Comparison of ENCODE assay signal across 8 cellular contexts in the genomic region with DNA sequence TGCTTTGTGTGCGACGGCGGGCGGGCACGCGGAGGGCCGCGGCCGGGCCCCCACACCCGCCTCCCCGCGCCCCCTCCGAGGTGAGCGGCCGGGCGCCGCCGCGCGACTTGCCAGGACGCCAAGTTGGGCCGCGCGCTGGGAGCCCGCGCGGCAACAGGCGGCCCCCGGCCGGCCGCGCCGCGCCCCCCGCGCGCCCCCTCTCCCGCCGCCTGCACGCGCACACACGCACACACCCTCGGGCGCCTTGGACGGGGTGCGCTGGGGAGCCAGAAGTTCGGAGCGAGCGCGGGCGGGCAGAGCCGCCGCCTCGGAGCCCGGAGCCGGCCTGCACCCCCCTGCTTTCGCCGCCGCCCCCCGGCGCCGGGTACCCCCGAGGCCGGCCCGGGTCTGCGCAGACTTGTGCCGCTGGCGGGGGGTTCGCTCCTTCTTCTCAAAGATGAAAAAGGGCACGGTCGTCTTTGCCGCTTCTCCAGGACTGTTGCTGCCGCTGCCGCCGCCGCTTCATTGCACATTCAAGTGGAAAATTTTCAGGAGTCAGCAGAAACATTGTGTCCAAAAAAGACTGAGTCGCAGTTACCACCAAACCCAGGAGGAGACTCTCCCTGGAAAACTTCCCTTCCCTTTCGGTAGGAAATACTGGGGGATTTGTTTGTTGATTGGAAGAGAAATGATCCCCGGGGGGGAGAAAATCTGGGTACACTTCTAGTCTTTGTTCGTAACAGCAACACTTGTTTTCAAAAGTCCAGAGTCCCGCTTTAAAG. TPM values are rescaled to one million over a fixed set of nuclear protein-coding genes. Genes with fewer than 3 reads are reported as not detected.
DNase-seq lines count a peak whose midpoint lies in the region; ATAC-seq and TF ChIP-seq lines count a peak whose summit lies in the region.

No MANE protein-coding gene starts in this region.

- H3K9me3 Mint-ChIP-seq in CD4-positive, CD25-positive, alpha-beta regulatory T cell: peaks cover 0 to 2% (median 0%) of the 10 kb centered on the region in 7 donors
- H3K9me3 Mint-ChIP-seq in HFFc6: no peaks in the 10 kb centered on the region
- H3K9me3 Mint-ChIP-seq in T-helper 2 cell treated with Interferon-gamma antibody and Interleukin-4, amounts not matched to agents 5 μg/mL and 100 μg/mL, for 36 hours: no peaks in the 10 kb centered on the region
- peaks cover 0 to 31% (median 2%) of the 10 kb centered on the region in 11 donors for H3K9me3 Mint-ChIP-seq in naive thymus-derived CD4-positive, alpha-beta T cell

- intact Hi-C loops in naive thymus-derived CD4-positive, alpha-beta T cell (cut with micrococcal nuclease): loop anchor here (2.0 to 10.0 kb wide), 5 partner anchors 42 to 790 kb away; partner anchors contain the start of genes BTBD10 (in 1 of the 2) and MICAL2 (in 1 of the 2)

- peaks cover 8 to 19% (median 14%) of the 10 kb centered on the region in 4 donors for H3K4me1 Mint-ChIP-seq in CD4-positive, CD25-positive, alpha-beta regulatory T cell
- H3K4me1 Mint-ChIP-seq in HFFc6 (ENCODE audit: low read depth): peaks cover 56% of the 10 kb centered on the region
- H3K4me1 Mint-ChIP-seq in T-helper 2 cell treated with Interferon-gamma antibody and Interleukin-4, amounts not matched to agents 5 μg/mL and 100 μg/mL, for 36 hours (ENCODE audit: low read depth): peaks cover 4% of the 10 kb centered on the region
- peaks cover 6 to 26% (median 10%) of the 10 kb centered on the region in 7 donors for H3K4me1 Mint-ChIP-seq in naive thymus-derived CD4-positive, alpha-beta T cell

- H3K36me3 ChIP-seq in CD4-positive, CD25-positive, alpha-beta regulatory T cell (ENCODE audit: control insufficient read depth, insufficient read depth, low read length): no peaks in the 10 kb centered on the region
- H3K36me3 ChIP-seq in naive thymus-derived CD4-positive, alpha-beta T cell (ENCODE audit: control insufficient read depth in 2 of 3, insufficient read depth in 3 of 3, low read length in 3 of 3): no peaks in the 10 kb centered on the region

- H3K4me1 ChIP-seq in CD4-positive, CD25-positive, alpha-beta regulatory T cell (ENCODE audit: control insufficient read depth, insufficient read depth, low read length, poor library complexity, severe bottlenecking): peaks cover 10% of the 10 kb centered on the region
- peaks cover 5 to 6% of the 10 kb centered on the region in 2 donors for H3K4me1 ChIP-seq in naive thymus-derived CD4-positive, alpha-beta T cell (ENCODE audit: control insufficient read depth in 2 of 2, insufficient read depth in 2 of 2, low read length in 2 of 2)

- H3K27me3 Mint-ChIP-seq in CD4-positive, CD25-positive, alpha-beta regulatory T cell: peaks cover 74% of the 10 kb centered on the region
- H3K27me3 Mint-ChIP-seq in HFFc6 (ENCODE audit: insufficient read depth): peaks cover 3% of the 10 kb centered on the region
- peaks cover 65% of the 10 kb centered on the region for H3K27me3 Mint-ChIP-seq in T-helper 2 cell treated with Interferon-gamma antibody and Interleukin-4, amounts not matched to agents 5 μg/mL and 100 μg/mL, for 36 hours (ENCODE audit: low read depth)
- H3K27me3 Mint-ChIP-seq in naive thymus-derived CD4-positive, alpha-beta T cell: peaks cover 74 to 80% (median 76%) of the 10 kb centered on the region in 5 donors

- ATAC-seq in CD4-positive, CD25-positive, alpha-beta regulatory T cell (ENCODE audit: low read depth in 2 of 2): no peak
- no peak for ATAC-seq in naive thymus-derived CD4-positive, alpha-beta T cell
- no peak for ATAC-seq in HG02759 (IDR thresholded peaks at IDR 0.05; ENCODE audit: unreplicated experiment)

- H3K27ac Mint-ChIP-seq in CD4-positive, CD25-positive, alpha-beta regulatory T cell: peak overlapping the region in 1 of 3 donors; percentile 32
- H3K27ac Mint-ChIP-seq in HFFc6: peak overlapping the region; percentile 78
- peak overlapping the region; percentile 41 for H3K27ac Mint-ChIP-seq in T-helper 2 cell treated with Interferon-gamma antibody and Interleukin-4, amounts not matched to agents 5 μg/mL and 100 μg/mL, for 36 hours
- H3K27ac Mint-ChIP-seq in naive thymus-derived CD4-positive, alpha-beta T cell: peak overlapping the region in 3 of 9 donors; percentile 38 to 56 (median 51)

- H3K27me3 ChIP-seq in CD4-positive, CD25-positive, alpha-beta regulatory T cell (ENCODE audit: control insufficient read depth, insufficient read depth, low read length): peaks cover 59% of the 10 kb centered on the region
- H3K27me3 ChIP-seq in naive thymus-derived CD4-positive, alpha-beta T cell (ENCODE audit: control insufficient read depth in 2 of 2, insufficient read depth in 2 of 2, low read length in 2 of 2): peaks cover 5 to 53% of the 10 kb centered on the region in 2 donors

- DNase-seq in CD4-positive, CD25-positive, alpha-beta regulatory T cell: peak in 1 of 3 donors; percentile 2
- DNase-seq in HFFc6 (no peak), fibroblast of mammary gland (ENCODE audit: low read depth) (no peak), AG08396 (ENCODE audit: low spot score) (no peak), SKM-1 treated with dmso at 0.1 percent for 144 hours (lab: John Stamatoyannopoulos, UW; ENCODE audit: unreplicated experiment) (no peak)
- no peak for DNase-seq in T-helper 2 cell treated with Interferon-gamma antibody and Interleukin-4, amounts not matched to agents 5 μg/mL and 100 μg/mL, for 36 hours (ENCODE audit: low spot score)
- DNase-seq in naive thymus-derived CD4-positive, alpha-beta T cell: peak in 3 of 9 donors; percentile 20 to 23 (median 22)

- no peak overlapping the region for H3K4me3 ChIP-seq in CD4-positive, CD25-positive, alpha-beta regulatory T cell (ENCODE audit: low read depth, low read length)
- peak overlapping the region; percentile 87 for H3K4me3 ChIP-seq in fibroblast of mammary gland (ENCODE audit: control insufficient read depth, low read depth, low read length)
- H3K4me3 ChIP-seq in naive thymus-derived CD4-positive, alpha-beta T cell (ENCODE audit: low read length): no peak overlapping the region

- H3K36me3 Mint-ChIP-seq in CD4-positive, CD25-positive, alpha-beta regulatory T cell: no peaks in the 10 kb centered on the region
- peaks cover 36% of the 10 kb centered on the region for H3K36me3 Mint-ChIP-seq in HFFc6 (ENCODE audit: low read depth)
- no peaks in the 10 kb centered on the region for H3K36me3 Mint-ChIP-seq in T-helper 2 cell treated with Interferon-gamma antibody and Interleukin-4, amounts not matched to agents 5 μg/mL and 100 μg/mL, for 36 hours (ENCODE audit: low read depth)
- H3K36me3 Mint-ChIP-seq in naive thymus-derived CD4-positive, alpha-beta T cell: peaks cover 0 to 4% (median 0%) of the 10 kb centered on the region in 5 donors

- POLR2A ChIA-PET in naive thymus-derived CD4-positive, alpha-beta T cell (lab: Charles Lee): no interaction called here

- TF ChIP-seq CTCF in HFFc6 (IDR thresholded peaks at IDR 0.05) (no peak), fibroblast of mammary gland (conservative IDR thresholded peaks at IDR 0.05; ENCODE audit: control insufficient read depth, insufficient read depth, low read depth, low read length) (no peak)

- peak overlapping the region; percentile 74 to 93 (median 80) for H3K4me3 Mint-ChIP-seq in CD4-positive, CD25-positive, alpha-beta regulatory T cell
- H3K4me3 Mint-ChIP-seq in HFFc6: peak overlapping the region; percentile 97
- peak overlapping the region; percentile 69 for H3K4me3 Mint-ChIP-seq in T-helper 2 cell treated with Interferon-gamma antibody and Interleukin-4, amounts not matched to agents 5 μg/mL and 100 μg/mL, for 36 hours
- peak overlapping the region; percentile 49 to 83 (median 70) for H3K4me3 Mint-ChIP-seq in naive thymus-derived CD4-positive, alpha-beta T cell

- H3K27ac ChIP-seq in CD4-positive, CD25-positive, alpha-beta regulatory T cell (ENCODE audit: insufficient read depth, low read length, poor library complexity, severe bottlenecking): no peak overlapping the region
- H3K27ac ChIP-seq in naive thymus-derived CD4-positive, alpha-beta T cell (ENCODE audit: low read depth, low read length): no peak overlapping the region

- H3K9me3 ChIP-seq in CD4-positive, CD25-positive, alpha-beta regulatory T cell (ENCODE audit: control insufficient read depth in 2 of 2, low read length in 2 of 2): no peaks in the 10 kb centered on the region
- no peaks in the 10 kb centered on the region for H3K9me3 ChIP-seq in naive thymus-derived CD4-positive, alpha-beta T cell (ENCODE audit: control insufficient read depth in 2 of 3, low read length in 3 of 3)

- CTCF ChIA-PET in naive thymus-derived CD4-positive, alpha-beta T cell (lab: Charles Lee): no interaction called here

RNA-seq across cellular contexts. Expression of gene TEAD1, which starts 0.9 kb away (rescaled TPM):
- total RNA-seq in CD4-positive, CD25-positive, alpha-beta regulatory T cell: 0.30 TPM
- not detected for polyA plus RNA-seq in CD4-positive, CD25-positive, alpha-beta regulatory T cell
- total RNA-seq in HFFc6 (2021; fragmentation: NEBNext Ultra II Directional; extraction: Animal tissue kit (Norgen Biotek cat#: 25700)): 100 to 1,000 TPM; 218 to 252 (median 227) TPM
- total RNA-seq in naive thymus-derived CD4-positive, alpha-beta T cell: under 1 TPM in 2 of 5 experiments, not detected in 3; 0.07 to 0.22 TPM
- polyA plus RNA-seq in naive thymus-derived CD4-positive, alpha-beta T cell: under 1 TPM in 1 of 2 donors, not detected in 1; 0.02 TPM

Comparison
In these comparisons a context has a peak if more than half of its experiments do, and no peak if none do; other contexts are left out.
1. RNA of gene TEAD1, which starts 0.9 kb away (total RNA-seq): 218 to 252 TPM in HFFc6; 0.30 TPM in CD4-positive, CD25-positive, alpha-beta regulatory T cell (single experiment) and 0.07 to 0.22 TPM in naive thymus-derived CD4-positive, alpha-beta T cell; every median in the first group is over 100 times any median in the second.
2. Peak in every context shown above with its lines, with median percentiles within 50 percentile points of each other: H3K4me3 Mint-ChIP-seq.